In genomic region chr15:99961011-99961441, GRCh38 we compare ENCODE assay signal across 9 cellular contexts.
DNase-seq lines count a peak whose midpoint lies in the region; ATAC-seq, FAIRE-seq and TF ChIP-seq lines count a peak whose summit lies in the region.
"Had no signal": no experiment of that assay in that cellular context is flagged by ENCODE, and none has a peak within 500 bp of the region (broad histone marks: within the 10 kb centered on the region; RNA-seq: fewer than 3 reads in every experiment).

No MANE protein-coding gene starts in this region.

- intact Hi-C loops in lower leg skin (cut with DNase I; ENCODE audit: low total_unique reads): no loop called here

- no peak for TF ChIP-seq POLR2A in lower leg skin (IDR thresholded peaks at IDR 0.05)

- H3K27me3 ChIP-seq in small intestine (ENCODE audit: control insufficient read depth in 2 of 2, insufficient read depth in 2 of 2, low read length in 2 of 2): no peaks in the 10 kb centered on the region

- TF ChIP-seq CTCF in cardiac fibroblast (IDR thresholded peaks at IDR 0.05; ENCODE audit: low read depth, low read length) (no peak), lower leg skin (IDR thresholded peaks at IDR 0.05) (no peak)

- H3K36me3 ChIP-seq in small intestine (ENCODE audit: control insufficient read depth in 2 of 2, insufficient read depth in 2 of 2, low read length in 2 of 2): no peaks in the 10 kb centered on the region

- 42 to 69% methylated on average over 12 of the region's 12 CpGs for WGBS in lower leg skin, 2 donors
- WGBS in small intestine, 3 donors: 41 to 60% (median 49%) methylated on average over 12 of the region's 12 CpGs

- H3K4me3 ChIP-seq in cardiac fibroblast (replicated peaks in 1 of 2; ENCODE audit: low read depth in 2 of 2, low read length in 2 of 2) (no peak overlapping the region), lower leg skin (ENCODE audit: low read depth, poor library complexity, severe bottlenecking) (no peak overlapping the region), small intestine (ENCODE audit: low read depth in 1 of 2, low read length in 2 of 2) (no peak overlapping the region)

- DNase-seq in COR-L47 (lab: John Stamatoyannopoulos, UW) (peak; percentile 13), Kasumi-1 (lab: John Stamatoyannopoulos, UW) (peak; percentile 24 to 57), cardiac fibroblast (ENCODE audit: low read depth in 2 of 2) (peak; percentile 34 to 67), lower leg skin (ENCODE audit: low spot score in 2 of 2) (peak; percentile 16 to 85), small intestine (no peak), NCI-H1436 treated with DMSO at 0.1 percent for 48 hours (lab: John Stamatoyannopoulos, UW) (no peak)
- DNase-seq: effector CD8-positive, alpha-beta T cell had no signal

- no peak overlapping the region for H3K27ac ChIP-seq in small intestine (ENCODE audit: low read depth in 1 of 2, low read length in 1 of 2)

- no peaks in the 10 kb centered on the region for H3K4me1 ChIP-seq in small intestine (ENCODE audit: control insufficient read depth in 2 of 2, insufficient read depth in 1 of 2, low read depth in 1 of 2, low read length in 1 of 2)

- ATAC-seq in HG03175 (IDR thresholded peaks at IDR 0.05; ENCODE audit: unreplicated experiment) (no peak), GM21447 (IDR thresholded peaks at IDR 0.05; ENCODE audit: unreplicated experiment) (no peak)

- FAIRE-seq in small intestine (lab: Jason Lieb, UNC): no peak

- no peaks in the 10 kb centered on the region for H3K9me3 ChIP-seq in small intestine (ENCODE audit: control insufficient read depth, low read depth)

Comparison
In these comparisons a context has a peak if more than half of its experiments do, and no peak if none do; other contexts are left out.
1. DNase-seq: peak in COR-L47 (single experiment), Kasumi-1 (2 of 2), cardiac fibroblast (2 of 2) and lower leg skin (2 of 2); none in small intestine (single experiment) and NCI-H1436 treated with DMSO at 0.1 percent for 48 hours (single experiment).